In the genomic region with DNA sequence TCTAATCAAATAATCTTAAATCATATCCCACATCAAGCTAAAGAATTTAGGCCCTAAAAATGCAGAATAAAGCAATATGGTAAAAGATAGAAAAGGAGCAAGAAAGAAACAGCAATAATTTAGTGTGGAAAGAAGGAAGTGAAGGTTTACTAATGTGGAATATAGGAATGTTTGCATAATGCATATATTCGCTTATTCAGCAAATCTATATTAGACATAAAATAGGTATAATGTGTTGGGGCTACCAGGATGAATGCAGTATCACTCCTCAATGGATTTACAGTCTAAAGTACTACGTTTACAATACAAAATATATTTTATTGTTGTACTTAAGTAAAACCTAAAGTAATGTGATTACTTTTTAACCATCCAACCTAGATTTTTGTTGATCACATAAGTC, we compare ENCODE assay signal across 22 cellular contexts.
"Had no signal": no experiment of that assay in that cellular context is flagged by ENCODE, and none has a peak within 500 bp of the region (broad histone marks: within the 10 kb centered on the region; RNA-seq: fewer than 3 reads in every experiment).

No MANE protein-coding gene starts in this region.

- H3K36me3 ChIP-seq: left ventricle myocardium inferior, pancreas, prostate gland, sigmoid colon, suprapubic skin, thoracic aorta, tibial artery, uterus had no signal

- H2AFZ ChIP-seq: hepatocyte had no signal

- H3K4me3 ChIP-seq: hepatocyte, left ventricle myocardium inferior, pancreas, prostate gland, sigmoid colon, spleen, suprapubic skin, thoracic aorta, tibial artery, uterus had no signal

- H3K4me2 ChIP-seq: hepatocyte had no signal

- H3K4me1 ChIP-seq: pancreas, prostate gland, uterus had no signal

- ATAC-seq: naive thymus-derived CD8-positive, alpha-beta T cell; pancreas; right cardiac atrium; stimulated activated effector memory CD8-positive, alpha-beta T cell treated with anti-CD3 and anti-CD28 coated beads, Interleukin-12 subunit alpha, Interleukin-12 subunit beta, amount 100 ng/mL, for 72 hours had no signal

- H3K79me2 ChIP-seq: hepatocyte had no signal

- H3K27ac ChIP-seq: hepatocyte, left ventricle myocardium inferior, pancreas, prostate gland, sigmoid colon, spleen, suprapubic skin, thoracic aorta, tibial artery, uterus had no signal

- H3K9me3 ChIP-seq: left ventricle myocardium inferior, pancreas, prostate gland, sigmoid colon, spleen, suprapubic skin, thoracic aorta, tibial artery, uterus had no signal

- H3K27me3 ChIP-seq: hepatocyte, pancreas, sigmoid colon, spleen, suprapubic skin, tibial artery, uterus had no signal

- DNase-seq: islet precursor cell; left ventricle myocardium inferior; mesenchymal stem cell; naive thymus-derived CD8-positive, alpha-beta T cell; nucleus accumbens; pancreas; posterior cingulate gyrus; retina; right cardiac atrium; sigmoid colon; small intestine; spleen; stimulated activated CD4-positive, alpha-beta T cell treated with anti-CD3 and anti-CD28 coated beads, Interleukin-4, amount 100 ng/mL, for 24 hours; stimulated activated naive CD4-positive, alpha-beta T cell; tibial artery; trophoblast cell; uterus had no signal

- FAIRE-seq: pancreas, small intestine had no signal
